In genomic region chr1:206925116-206925736, GRCh38 we compare ENCODE assay signal across 1 cellular context.
TF ChIP-seq lines count a peak whose summit lies in the region.

No MANE protein-coding gene starts in this region.

TF ChIP-seq in K562, 482 proteins besides CTCF, POLR2A, EP300 and RAD21 (continued from another document and continues in another):
- TF ChIP-seq CHAMP1 (IDR thresholded peaks at IDR 0.05) (no peak), KLF16 (IDR thresholded peaks at IDR 0.05) (no peak), CBX1 (IDR thresholded peaks at IDR 0.05; ENCODE audit: low read depth) (no peak), USF1 (CRISPR knock-in tag; IDR thresholded peaks at IDR 0.05) (peak; percentile 86), XRCC5 (IDR thresholded peaks at IDR 0.05; ENCODE audit: low read depth, low read length) (no peak), CEBPB (tag; IDR thresholded peaks at IDR 0.05) (no peak), RHOXF2B (CRISPR knock-in tag; conservative IDR thresholded peaks at IDR 0.05) (no peak), TARDBP (IDR thresholded peaks at IDR 0.05) (no peak), ZNF592 (IDR thresholded peaks at IDR 0.05) (no peak), ZBTB11 (CRISPR knock-in tag; IDR thresholded peaks at IDR 0.05) (no peak), ZNF639 (CRISPR knock-in tag; conservative IDR thresholded peaks at IDR 0.05 in 1 of 2, IDR thresholded peaks at IDR 0.05 in 1 of 2) (no peak), RNF219 (CRISPR knock-in tag; IDR thresholded peaks at IDR 0.05) (no peak), ZNF431 (CRISPR knock-in tag; IDR thresholded peaks at IDR 0.05) (0 out of 2 replicates have a peak, but pooled peaks have one; percentile 28), THRB (CRISPR knock-in tag; conservative IDR thresholded peaks at IDR 0.05) (no peak), ZNF511 (CRISPR knock-in tag; IDR thresholded peaks at IDR 0.05) (no peak), NFE2 (IDR thresholded peaks at IDR 0.05; ENCODE audit: low read depth) (no peak), RFX5 (IDR thresholded peaks at IDR 0.05; ENCODE audit: low read depth, low read length) (no peak), TAF7 (tag; IDR thresholded peaks at IDR 0.05) (no peak), L3MBTL2 (IDR thresholded peaks at IDR 0.05) (peak; percentile 19; the same call in 1 of the 2 replicates), ZC3H8 (IDR thresholded peaks at IDR 0.05) (no peak), TEAD4 (IDR thresholded peaks at IDR 0.05; ENCODE audit: low read length) (no peak), TEAD4 (CRISPR knock-in tag; IDR thresholded peaks at IDR 0.05; ENCODE audit: borderline replicate concordance) (no peak), MAFF (IDR thresholded peaks at IDR 0.05; ENCODE audit: low read length) (no peak), NEUROD1 (IDR thresholded peaks at IDR 0.05; ENCODE audit: borderline replicate concordance, low read depth, low read length, partially characterized antibody) (no peak), SMAD1 (IDR thresholded peaks at IDR 0.05; ENCODE audit: low read depth, low read length, partially characterized antibody) (no peak), NELFE (IDR thresholded peaks at IDR 0.05; ENCODE audit: insufficient read depth, insufficient read length) (no peak), POLR2G (IDR thresholded peaks at IDR 0.05; ENCODE audit: low read depth, low read length) (no peak), ZC3H4 (CRISPR knock-in tag; IDR thresholded peaks at IDR 0.05; ENCODE audit: borderline replicate concordance) (no peak), ZNF165 (CRISPR knock-in tag; IDR thresholded peaks at IDR 0.05; ENCODE audit: borderline replicate concordance) (no peak), ATF4 (CRISPR knock-in tag; IDR thresholded peaks at IDR 0.05) (no peak), HMGXB4 (CRISPR knock-in tag; IDR thresholded peaks at IDR 0.05) (no peak), SMC3 (conservative IDR thresholded peaks at IDR 0.05; ENCODE audit: insufficient read depth, low read depth, low read length) (peak; percentile 42; the same call in 1 of the 2 replicates), HNRNPLL (IDR thresholded peaks at IDR 0.05; ENCODE audit: low read depth, low read length, poor library complexity, severe bottlenecking) (no peak), KAT8 (IDR thresholded peaks at IDR 0.05; ENCODE audit: low read depth) (no peak)
